Comparison of ENCODE assay signal across 8 cellular contexts in the genomic region with DNA sequence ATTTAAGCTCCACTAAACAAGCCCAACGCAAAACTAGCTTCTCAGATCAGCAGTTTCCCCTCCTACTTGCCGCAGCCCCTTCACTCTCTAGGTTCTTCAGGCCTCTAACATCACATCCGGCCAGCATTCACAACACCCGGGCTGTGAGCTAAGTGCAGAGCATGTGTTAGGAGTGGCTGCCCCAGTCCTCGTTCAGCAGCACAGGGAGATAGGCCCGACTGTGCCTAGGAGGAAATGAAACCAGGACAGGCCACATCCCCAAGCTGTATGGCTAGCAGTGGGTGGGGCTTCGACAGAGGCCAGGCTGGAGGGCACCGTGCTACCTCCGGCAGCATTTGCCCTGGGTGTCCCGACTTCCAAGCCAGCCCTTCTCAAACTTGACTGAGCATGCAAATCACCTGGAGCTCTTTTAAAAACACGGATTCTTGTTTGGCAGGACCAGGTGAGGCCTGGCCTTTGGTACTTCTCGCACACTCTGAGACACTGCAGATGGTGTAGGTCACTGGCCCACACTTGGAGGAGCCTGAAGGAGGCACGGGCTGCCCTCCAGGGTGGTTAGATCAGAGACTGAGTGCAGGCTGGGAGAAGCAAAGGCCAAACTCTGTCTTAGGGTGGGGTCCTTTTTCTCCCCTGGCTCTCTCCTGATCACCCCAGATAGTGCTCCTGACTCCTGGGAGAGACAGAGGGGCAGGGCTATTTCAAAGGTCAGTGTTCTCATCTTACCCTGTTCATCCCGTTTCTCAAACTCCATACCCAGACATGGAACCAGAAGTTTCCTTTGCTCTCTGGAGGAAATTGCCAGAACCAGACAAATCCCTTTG.
A peak's percentile ranks its signal among the peaks of the same experiment; 100 is the strongest.
DNase-seq lines count a peak whose midpoint lies in the region; ATAC-seq and TF ChIP-seq lines count a peak whose summit lies in the region.

No MANE protein-coding gene starts in this region.

- no peaks in the 10 kb centered on the region for H3K9me3 Mint-ChIP-seq in activated CD4-positive, alpha-beta memory T cell treated with anti-CD3 and anti-CD28 coated beads, Interleukin-2, amount 10 ng/mL, durations not matched to agents 7 days and 5 days

- H3K27ac Mint-ChIP-seq in activated CD4-positive, alpha-beta memory T cell treated with anti-CD3 and anti-CD28 coated beads, Interleukin-2, amount 10 ng/mL, durations not matched to agents 7 days and 5 days = no peak overlapping the region

- no peaks in the 10 kb centered on the region for H3K9me3 ChIP-seq in right lobe of liver
- H3K9me3 ChIP-seq in PC-9 (ENCODE audit: insufficient read depth, low read depth) = no peaks in the 10 kb centered on the region

- DNase-seq in NOMO-1 (lab: John Stamatoyannopoulos, UW; ENCODE audit: unreplicated experiment in 2 of 2) (peak; percentile 92 to 97), right lobe of liver (peak in 1 of 3 donors; percentile 42), HT-29 (ENCODE audit: low spot score) (no peak), hepatic stellate cell (ENCODE audit: low spot score) (no peak), PC-9 (no peak)
- DNase-seq in activated CD4-positive, alpha-beta memory T cell treated with anti-CD3 and anti-CD28 coated beads, Interleukin-2, amount 10 ng/mL, durations not matched to agents 7 days and 5 days = no peak

- H2AFZ ChIP-seq in PC-9 = no peak overlapping the region

- H4K20me1 ChIP-seq in PC-9 (ENCODE audit: insufficient read depth) = no peaks in the 10 kb centered on the region

- TF ChIP-seq CTCF in right lobe of liver (IDR thresholded peaks at IDR 0.05) = no peak
- TF ChIP-seq CTCF in PC-9 (conservative IDR thresholded peaks at IDR 0.05) = no peak

- H3K4me1 ChIP-seq in right lobe of liver (peaks cover 0 to 8% (median 0%) of the 10 kb centered on the region in 4 donors), PC-9 (replicated peaks; ENCODE audit: insufficient read depth) (no peaks in the 10 kb centered on the region)

- POLR2A ChIA-PET in activated CD4-positive, alpha-beta memory T cell treated with anti-CD3 and anti-CD28 coated beads, Interleukin-2, amount 10 ng/mL, durations not matched to agents 7 days and 5 days (lab: Charles Lee) = no interaction called here
- POLR2A ChIA-PET in PC-9 (lab: Charles Lee; ENCODE audit: unreplicated experiment) = no interaction called here

- no peaks in the 10 kb centered on the region for H3F3A ChIP-seq in PC-9 (ENCODE audit: insufficient read depth, low read depth)

- H3K27me3 ChIP-seq in right lobe of liver (no peaks in the 10 kb centered on the region), PC-9 (ENCODE audit: insufficient read depth, low read depth) (peaks cover 69% of the 10 kb centered on the region)

- H3K36me3 Mint-ChIP-seq in activated CD4-positive, alpha-beta memory T cell treated with anti-CD3 and anti-CD28 coated beads, Interleukin-2, amount 10 ng/mL, durations not matched to agents 7 days and 5 days (ENCODE audit: low read depth) = no peaks in the 10 kb centered on the region

- ATAC-seq in GM18520 (IDR thresholded peaks at IDR 0.05; ENCODE audit: unreplicated experiment) = peak; percentile 95
- ATAC-seq in HG02759 (IDR thresholded peaks at IDR 0.05; ENCODE audit: unreplicated experiment) = peak; percentile 97
- ATAC-seq in right lobe of liver = peak; percentile 63 to 88 (median 80)

- BruUV-seq in PC-9 (replicated peaks; lab: Mats Ljungman, UMichigan) = no TSS peak

- WGBS in right lobe of liver (ENCODE audit: insufficient coverage, low coverage, low lambda C conversion rate, missing lambda C conversion rate) = 55% methylated on average over 7 of the region's 14 CpGs

- no peak for TF ChIP-seq POLR2A in right lobe of liver (IDR thresholded peaks at IDR 0.05)

- H3K4me1 Mint-ChIP-seq in activated CD4-positive, alpha-beta memory T cell treated with anti-CD3 and anti-CD28 coated beads, Interleukin-2, amount 10 ng/mL, durations not matched to agents 7 days and 5 days = no peaks in the 10 kb centered on the region

- H3K27ac ChIP-seq in right lobe of liver = no peak overlapping the region
- no peak overlapping the region for H3K27ac ChIP-seq in PC-9

- CTCF ChIA-PET in activated CD4-positive, alpha-beta memory T cell treated with anti-CD3 and anti-CD28 coated beads, Interleukin-2, amount 10 ng/mL, durations not matched to agents 7 days and 5 days (lab: Charles Lee) = no interaction called here
- CTCF ChIA-PET in PC-9 (lab: Charles Lee) = no interaction called here

- H3K27me3 Mint-ChIP-seq in activated CD4-positive, alpha-beta memory T cell treated with anti-CD3 and anti-CD28 coated beads, Interleukin-2, amount 10 ng/mL, durations not matched to agents 7 days and 5 days = no peaks in the 10 kb centered on the region

- H3K79me2 ChIP-seq in PC-9 (ENCODE audit: low read depth) = no peaks in the 10 kb centered on the region

- intact Hi-C loops in right lobe of liver (cut with DNase I) (no loop called here), PC-9 (cut with micrococcal nuclease; ENCODE audit: unreplicated experiment) (no loop called here)

- H3K4me3 Mint-ChIP-seq in activated CD4-positive, alpha-beta memory T cell treated with anti-CD3 and anti-CD28 coated beads, Interleukin-2, amount 10 ng/mL, durations not matched to agents 7 days and 5 days = no peak overlapping the region

- no peaks in the 10 kb centered on the region for H3K9me2 ChIP-seq in PC-9 (ENCODE audit: insufficient read depth)

- H3K4me2 ChIP-seq in PC-9 = no peak overlapping the region

- H3K4me3 ChIP-seq in right lobe of liver (no peak overlapping the region), PC-9 (no peak overlapping the region)

- H3K36me3 ChIP-seq in right lobe of liver = no peaks in the 10 kb centered on the region
- no peaks in the 10 kb centered on the region for H3K36me3 ChIP-seq in PC-9 (ENCODE audit: low read depth)

Comparison
In these comparisons a context has a peak if more than half of its experiments do, and no peak if none do; other contexts are left out.
1. DNase-seq: peak in NOMO-1 (2 of 2); none in HT-29 (single experiment), activated CD4-positive, alpha-beta memory T cell treated with anti-CD3 and anti-CD28 coated beads, Interleukin-2, amount 10 ng/mL, durations not matched to agents 7 days and 5 days (single experiment), hepatic stellate cell (single experiment) and PC-9 (0 of 2).
2. Peak in every context shown above with its lines, with median percentiles within 50 percentile points of each other: ATAC-seq.